In the genomic region with DNA sequence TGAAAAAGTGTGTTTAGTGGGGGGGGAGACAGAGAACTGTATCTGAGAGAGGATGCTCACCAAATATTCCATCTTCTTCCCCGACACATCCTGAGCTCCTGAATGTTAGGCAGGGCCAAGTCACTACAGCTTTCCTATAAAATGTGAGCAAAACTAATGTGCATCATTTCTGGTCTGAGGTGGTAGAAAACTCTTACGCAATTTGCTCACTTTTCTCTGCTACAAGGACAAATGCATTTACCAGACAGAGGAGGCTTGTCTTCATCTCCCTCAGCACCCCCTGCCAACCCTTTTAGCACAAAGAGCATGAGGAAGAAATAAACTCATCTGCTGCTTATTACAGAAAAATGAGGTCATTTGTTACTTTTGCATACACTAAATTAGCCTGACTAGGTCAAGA, we compare ENCODE assay signal across 1 cellular context.
TF ChIP-seq lines count a peak whose summit lies in the region.

No MANE protein-coding gene starts in this region.

TF ChIP-seq in HepG2, 621 proteins besides CTCF, POLR2A, EP300 and RAD21:
- TF ChIP-seq CEBPB (IDR thresholded peaks at IDR 0.05; ENCODE audit: borderline replicate concordance, low read depth, low read length) (peak; percentile 73), ZNF83 (CRISPR knock-in tag; IDR thresholded peaks at IDR 0.05; ENCODE audit: borderline replicate concordance) (no peak)
